Comparison of ENCODE assay signal across 18 cellular contexts in genomic region chr12:8564656-8565055, GRCh38. TPM values are rescaled to one million over a fixed set of nuclear protein-coding genes. Genes with fewer than 3 reads are reported as not detected.
DNase-seq lines count a peak whose midpoint lies in the region; ATAC-seq, FAIRE-seq and TF ChIP-seq lines count a peak whose summit lies in the region.
"Had no signal": no experiment of that assay in that cellular context is flagged by ENCODE, and none has a peak within 500 bp of the region (broad histone marks: within the 10 kb centered on the region; RNA-seq: fewer than 3 reads in every experiment).

No MANE protein-coding gene starts in this region.

- no peak overlapping the region for H3K4me3 Mint-ChIP-seq in WTC11

- DNase-seq in NCI-H2227 (lab: John Stamatoyannopoulos, UW; ENCODE audit: unreplicated experiment) (peak; percentile 12), NCI-H2227 treated with DMSO at 0.1 percent for 48 hours (lab: John Stamatoyannopoulos, UW) (no peak), WTC11 (ENCODE audit: low spot score) (peak; percentile 48), left kidney (ENCODE audit: low read depth, low spot score) (peak; percentile 15), urothelium cell line (ENCODE audit: low spot score) (no peak), NCI-H2081 (lab: John Stamatoyannopoulos, UW) (no peak)
- DNase-seq: 8988T; HCEC 1CT; NCI-H1436; NCI-H2029; NCI-H345; NCI-H526; NK-92 treated with Interleukin-12 subunit alpha and Interleukin-12 subunit beta, amount 100 ng/mL, for 24 hours; OCI-M1; SIG-M5 had no signal

- H3K36me3 Mint-ChIP-seq in WTC11, result peaks cover 31% of the 10 kb centered on the region

- H3K9me3 Mint-ChIP-seq in WTC11, result peaks cover 34% of the 10 kb centered on the region

- POLR2A ChIA-PET in WTC11 (lab: Charles Lee), result interaction anchor here (0.7 kb wide), 1 partner anchor 360 kb away, joined by 3 read pairs; no protein-coding TSS in a partner anchor

- no peak overlapping the region for H3K27ac Mint-ChIP-seq in WTC11

- FAIRE-seq in urothelium cell line (lab: Jason Lieb, UNC), result peak; percentile 23

- no peak for TF ChIP-seq CTCF in WTC11 (IDR thresholded peaks at IDR 0.05)

- H3K4me1 Mint-ChIP-seq in WTC11, result peaks cover 35% of the 10 kb centered on the region

- CTCF ChIA-PET in WTC11 (lab: Charles Lee), result interaction anchor here (0.7 to 1.3 kb wide), 2 partner anchors 14 to 25 kb away, joined by 3 read pairs; no protein-coding TSS in a partner anchor

- peaks cover 4% of the 10 kb centered on the region; the same call in 1 of the 2 replicates for H3K27me3 Mint-ChIP-seq in WTC11 (ENCODE audit: low read depth)

- ATAC-seq in WTC11 (peak; percentile 54), GM21717 (IDR thresholded peaks at IDR 0.05; ENCODE audit: unreplicated experiment) (no peak), GM18520 (IDR thresholded peaks at IDR 0.05; ENCODE audit: unreplicated experiment) (no peak)

TF ChIP-seq in WTC11, 78 proteins besides CTCF, POLR2A, EP300 and RAD21:
- TF ChIP-seq ZNF425 (CRISPR knock-in tag; conservative IDR thresholded peaks at IDR 0.05) (no peak), FOXP4 (CRISPR knock-in tag; IDR thresholded peaks at IDR 0.05) (no peak), ARID4B (CRISPR knock-in tag; IDR thresholded peaks at IDR 0.05; ENCODE audit: borderline replicate concordance) (no peak)
- TF ChIP-seq, protein P1, sequence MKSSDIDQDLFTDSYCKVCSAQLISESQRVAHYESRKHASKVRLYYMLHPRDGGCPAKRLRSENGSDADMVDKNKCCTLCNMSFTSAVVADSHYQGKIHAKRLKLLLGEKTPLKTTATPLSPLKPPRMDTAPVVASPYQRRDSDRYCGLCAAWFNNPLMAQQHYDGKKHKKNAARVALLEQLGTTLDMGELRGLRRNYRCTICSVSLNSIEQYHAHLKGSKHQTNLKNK (CRISPR knock-in tag; IDR thresholded peaks at IDR 0.05), result no peak
- TF ChIP-seq, protein P2, sequence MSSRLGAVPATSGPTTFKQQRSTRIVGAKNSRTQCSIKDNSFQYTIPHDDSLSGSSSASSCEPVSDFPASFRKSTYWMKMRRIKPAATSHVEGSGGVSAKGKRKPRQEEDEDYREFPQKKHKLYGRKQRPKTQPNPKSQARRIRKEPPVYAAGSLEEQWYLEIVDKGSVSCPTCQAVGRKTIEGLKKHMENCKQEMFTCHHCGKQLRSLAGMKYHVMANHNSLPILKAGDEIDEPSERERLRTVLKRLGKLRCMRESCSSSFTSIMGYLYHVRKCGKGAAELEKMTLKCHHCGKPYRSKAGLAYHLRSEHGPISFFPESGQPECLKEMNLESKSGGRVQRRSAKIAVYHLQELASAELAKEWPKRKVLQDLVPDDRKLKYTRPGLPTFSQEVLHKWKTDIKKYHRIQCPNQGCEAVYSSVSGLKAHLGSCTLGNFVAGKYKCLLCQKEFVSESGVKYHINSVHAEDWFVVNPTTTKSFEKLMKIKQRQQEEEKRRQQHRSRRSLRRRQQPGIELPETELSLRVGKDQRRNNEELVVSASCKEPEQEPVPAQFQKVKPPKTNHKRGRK (CRISPR knock-in tag; IDR thresholded peaks at IDR 0.05; ENCODE audit: borderline replicate concordance), result no peak

RNA-seq across cellular contexts. Expression of gene CLEC4E, which starts 24.0 kb away (rescaled TPM):
- total RNA-seq in WTC11 (2021), result not detected in 3 replicates
- total RNA-seq: RPMI7951 had no signal

RNA-seq across cellular contexts. Expression of gene AICDA, which starts 48.0 kb away (rescaled TPM):
- total RNA-seq in WTC11 (2021), result 0.13 TPM in 1 of 3 replicates, not detected in the others
- total RNA-seq: RPMI7951 had no signal

RNA-seq across cellular contexts. Expression of gene CLEC4D, which starts 51.4 kb away (rescaled TPM):
- total RNA-seq in WTC11 (2021), result 0.09 to 0.16 TPM in 2 of 3 replicates, not detected in the other
- total RNA-seq: RPMI7951 had no signal

Comparison
In these comparisons a context has a peak if more than half of its experiments do, and no peak if none do; other contexts are left out.
1. DNase-seq: peak in NCI-H2227 (single experiment), WTC11 (single experiment) and left kidney (single experiment); none in NCI-H2227 treated with DMSO at 0.1 percent for 48 hours (single experiment), urothelium cell line (single experiment) and NCI-H2081 (0 of 2).